Comparison of ENCODE assay signal across 9 cellular contexts in genomic region chr3:72055436-72055835, GRCh38.
"Had no signal": no experiment of that assay in that cellular context is flagged by ENCODE, and none has a peak within 500 bp of the region (broad histone marks: within the 10 kb centered on the region; RNA-seq: fewer than 3 reads in every experiment).

No MANE protein-coding gene starts in this region.

- DNase-seq: GOT3, H9, HCEC 1CT, KBM-7 had no signal

- H3K4me3 Mint-ChIP-seq: H9, IgD-negative memory B cell had no signal

- H3K27ac Mint-ChIP-seq: H9, IgD-negative memory B cell had no signal

- H2AFZ ChIP-seq: GM23248 had no signal

- H3K4me3 ChIP-seq: GM23248 had no signal

- H3K27ac ChIP-seq: GM23248, HL-60 had no signal

- H3K4me1 Mint-ChIP-seq: H9, IgD-negative memory B cell had no signal

- FAIRE-seq: H54, HepG2 had no signal

- H3K27me3 Mint-ChIP-seq: IgD-negative memory B cell had no signal

- H3K9ac ChIP-seq: GM23248 had no signal
